ENCODE assay signal across 10 cellular contexts in the genomic region with DNA sequence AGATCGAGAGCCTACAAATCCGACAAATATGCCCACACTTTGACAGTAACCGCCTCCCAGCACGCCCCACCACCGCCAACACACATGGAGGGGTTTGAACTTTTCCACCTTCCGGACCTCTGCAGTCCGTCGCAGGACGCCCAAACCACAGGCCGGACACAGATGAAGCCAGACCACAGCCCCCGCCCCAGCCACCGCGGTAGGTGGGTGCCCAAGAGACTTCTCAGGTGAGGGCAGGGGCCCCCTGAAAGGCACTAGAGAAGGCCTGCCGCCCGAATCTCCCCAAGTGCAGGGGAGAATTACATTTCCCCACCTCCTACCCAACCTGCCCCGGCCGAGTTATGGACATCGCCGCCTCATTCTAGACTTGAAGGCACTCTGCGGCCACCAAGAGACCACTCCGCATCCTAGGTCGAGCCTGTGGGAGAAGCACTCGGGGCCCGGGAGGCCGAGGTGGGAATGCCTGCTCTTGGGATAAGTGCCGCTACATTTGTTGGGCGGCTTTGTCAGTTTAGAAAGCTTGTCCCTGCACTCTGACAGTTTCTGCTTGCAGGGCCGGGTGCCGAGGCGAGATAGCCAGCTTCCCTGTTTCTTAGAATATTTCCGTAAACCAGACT. TPM values are rescaled to one million over a fixed set of nuclear protein-coding genes. Genes with fewer than 3 reads are reported as not detected.
DNase-seq lines count a peak whose midpoint lies in the region; ATAC-seq and TF ChIP-seq lines count a peak whose summit lies in the region.
"Had no signal": no experiment of that assay in that cellular context is flagged by ENCODE, and none has a peak within 500 bp of the region (broad histone marks: within the 10 kb centered on the region; RNA-seq: fewer than 3 reads in every experiment).

No MANE protein-coding gene starts in this region.

- CTCF ChIA-PET in activated B cell treated with CpG ODN at 0.5 μM for 24 hours (lab: Charles Lee), result interaction anchor here (1.7 kb wide), 1 partner anchor 14 kb away, joined by 4 read pairs; no protein-coding TSS in a partner anchor

- no peaks in the 10 kb centered on the region for H3K9me3 Mint-ChIP-seq in activated B cell treated with CpG ODN at 0.5 μM for 24 hours
- H3K9me3 Mint-ChIP-seq in HFFc6, result no peaks in the 10 kb centered on the region

- 13 to 24% (median 19%) methylated on average over 25 to 31 of the region's 31 CpGs for WGBS in spleen, 5 donors

- H3K27ac Mint-ChIP-seq in activated B cell treated with CpG ODN at 0.5 μM for 24 hours (no peak overlapping the region), HFFc6 (no peak overlapping the region)

- peaks cover 0 to 10% (median 0%) of the 10 kb centered on the region in 8 donors for H3K9me3 ChIP-seq in spleen
- H3K9me3 ChIP-seq: psoas muscle had no signal

- intact Hi-C loops in activated B cell treated with CpG ODN at 0.5 μM for 24 hours (cut with micrococcal nuclease) (loop anchor here (1.0 to 10.0 kb wide), 7 partner anchors 10 to 809 kb away; partner anchors contain the start of genes GALNT7, HMGB2 and SAP30), left ventricle myocardium superior (cut with micrococcal nuclease) (loop anchor here (10.0 kb wide), 1 partner anchor 616 kb away; no protein-coding TSS in a partner anchor), spleen (cut with DNase I; ENCODE audit: low total_unique reads) (loop anchor here (10.0 kb wide), 1 partner anchor 616 kb away; no protein-coding TSS in a partner anchor)

- H3K27me3 Mint-ChIP-seq in activated B cell treated with CpG ODN at 0.5 μM for 24 hours, result peaks cover 80% of the 10 kb centered on the region
- peaks cover 37% of the 10 kb centered on the region for H3K27me3 Mint-ChIP-seq in HFFc6 (ENCODE audit: insufficient read depth)

- H3K4me1 Mint-ChIP-seq in activated B cell treated with CpG ODN at 0.5 μM for 24 hours (peaks cover 39% of the 10 kb centered on the region), HFFc6 (ENCODE audit: low read depth) (no peaks in the 10 kb centered on the region; the same call in 1 of the 2 replicates)

- POLR2A ChIA-PET in activated B cell treated with CpG ODN at 0.5 μM for 24 hours (lab: Charles Lee), result interaction anchor here (1.3 kb wide), 1 partner anchor 10 kb away, joined by 3 read pairs; no protein-coding TSS in a partner anchor

- peaks cover 5 to 46% (median 33%) of the 10 kb centered on the region in 6 donors for H3K4me1 ChIP-seq in spleen
- H3K4me1 ChIP-seq: psoas muscle had no signal

- no peaks in the 10 kb centered on the region for H3K36me3 ChIP-seq in spleen

- H3K27ac ChIP-seq in spleen, result peak overlapping the region in 1 of 8 donors; percentile 53
- H3K27ac ChIP-seq: psoas muscle had no signal

- H3K27me3 ChIP-seq in spleen (replicated peaks in 1 of 7), result peaks cover 11 to 100% (median 91%) of the 10 kb centered on the region in 7 donors

- TF ChIP-seq CTCF in activated B cell treated with CpG ODN at 0.5 μM for 24 hours (IDR thresholded peaks at IDR 0.05) (no peak), spleen (IDR thresholded peaks at IDR 0.05 in 8 of 11, conservative IDR thresholded peaks at IDR 0.05 in 3 of 11) (no peak), HFFc6 (IDR thresholded peaks at IDR 0.05) (no peak)

- peak overlapping the region in 6 of 8 donors; percentile 34 to 64 (median 46) for H3K4me3 ChIP-seq in spleen

- TF ChIP-seq POLR2A in spleen (IDR thresholded peaks at IDR 0.05), result no peak

- ATAC-seq in GM21717 (IDR thresholded peaks at IDR 0.05; ENCODE audit: unreplicated experiment) (peak; percentile 0), activated B cell treated with CpG ODN at 0.5 μM for 24 hours (ENCODE audit: low read depth) (no peak), left ventricle myocardium superior (peak; percentile 1), GM21423 (IDR thresholded peaks at IDR 0.05; ENCODE audit: unreplicated experiment) (no peak)

- H3K4me3 Mint-ChIP-seq in activated B cell treated with CpG ODN at 0.5 μM for 24 hours, result peak overlapping the region; percentile 78
- H3K4me3 Mint-ChIP-seq in HFFc6, result no peak overlapping the region

- no peak for DNase-seq in activated B cell treated with CpG ODN at 0.5 μM for 24 hours
- peak; percentile 45 for DNase-seq in left ventricle myocardium superior
- no peak for DNase-seq in spleen
- no peak for DNase-seq in HFFc6
- DNase-seq in SIG-M5 treated with dmso at 0.1 percent for 504 hours (lab: John Stamatoyannopoulos, UW; ENCODE audit: unreplicated experiment), result no peak
- DNase-seq: NCI-H446 treated with DMSO at 0.1 percent for 48 hours, psoas muscle, T-helper 9 cell had no signal

- H3K36me3 Mint-ChIP-seq in activated B cell treated with CpG ODN at 0.5 μM for 24 hours (ENCODE audit: low read depth) (no peaks in the 10 kb centered on the region), HFFc6 (ENCODE audit: low read depth) (no peaks in the 10 kb centered on the region)

RNA-seq across cellular contexts. Expression of gene HAND2, which starts 21.5 kb away (rescaled TPM):
- total RNA-seq in activated B cell treated with CpG ODN at 0.5 μM for 24 hours, result not detected in 2 replicates
- 180 TPM for total RNA-seq in left ventricle myocardium superior
- 1 to 10 TPM in 5 of 7 donors, under 1 TPM in 2; 0.80 to 6.3 (median 1.5) TPM for total RNA-seq in spleen
- polyA plus RNA-seq in spleen, result 1 to 10 TPM in 2 of 3 donors, under 1 TPM in 1; 0.93 to 3.8 (median 2.4) TPM
- 1 to 10 TPM in 2 of 6 experiments, under 1 TPM in 4; 0.35 to 3.7 (median 0.51) TPM for total RNA-seq in HFFc6 (2021; fragmentation: NEBNext Ultra II Directional; extraction: Animal tissue kit (Norgen Biotek cat#: 25700))

Comparison
In these comparisons a context has a peak if more than half of its experiments do, and no peak if none do; other contexts are left out.
1. ATAC-seq: peak in GM21717 (single experiment) and left ventricle myocardium superior (single experiment); none in activated B cell treated with CpG ODN at 0.5 μM for 24 hours (single experiment) and GM21423 (single experiment).
2. RNA of gene HAND2, which starts 21.5 kb away (total RNA-seq): 180 TPM in left ventricle myocardium superior (single experiment); 0.80 to 6.3 TPM in spleen, 0.35 to 3.7 TPM in HFFc6 and not detected in activated B cell treated with CpG ODN at 0.5 μM for 24 hours; every median in the first group is over 10 times any median in the second.